ENCODE assay signal across 24 cellular contexts in the genomic region with DNA sequence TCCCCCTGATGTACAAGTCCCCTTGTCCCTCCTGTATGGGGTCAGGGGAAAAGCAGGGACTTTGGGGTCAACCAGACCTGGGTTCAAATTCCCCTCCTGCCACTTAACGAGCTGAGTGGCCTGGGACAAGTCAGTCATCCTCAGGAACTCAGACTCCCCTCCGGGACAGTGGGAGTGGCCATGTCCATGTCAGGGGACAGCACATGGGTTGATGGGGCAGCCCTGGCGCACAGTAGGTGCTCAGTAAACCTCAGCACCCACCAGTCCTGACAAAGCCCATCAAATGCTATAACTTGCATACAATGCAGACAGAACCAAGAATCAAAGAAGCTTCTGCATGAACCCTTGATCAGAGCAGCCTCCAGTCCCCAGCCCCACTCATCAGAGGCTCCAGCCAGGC. TPM values are rescaled to one million over a fixed set of nuclear protein-coding genes. Genes with fewer than 3 reads are reported as not detected.
"Had no signal": no experiment of that assay in that cellular context is flagged by ENCODE, and none has a peak within 500 bp of the region (broad histone marks: within the 10 kb centered on the region; RNA-seq: fewer than 3 reads in every experiment).

No MANE protein-coding gene starts in this region.

- H2AFZ ChIP-seq: neural progenitor cell had no signal

- H3K9ac ChIP-seq: neural progenitor cell had no signal

- H3K27ac Mint-ChIP-seq: effector memory CD8-positive, alpha-beta T cell; natural killer cell treated with Interleukin-12 subunit alpha and Interleukin-12 subunit beta and Interleukin-15 and Interleukin-18, amount 100 ng/mL, for 72 hours; neural progenitor cell; stimulated activated naive B cell treated with anti-CD40 and anti-IgM and Interleukin-4, amounts not matched to agents 10 μg/mL and 1 μg/mL and 100 μg/mL, for 72 hours; stimulated activated naive CD8-positive, alpha-beta T cell treated with anti-CD3 and anti-CD28 coated beads, Interleukin-15, Interleukin-2, amounts not matched to agents 100 ng/mL and 50 ng/mL, for 24 hours had no signal

- H3K27ac ChIP-seq: gastrocnemius medialis, neural progenitor cell, psoas muscle, spleen had no signal

- H3K36me3 ChIP-seq: gastrocnemius medialis, neural progenitor cell, spleen had no signal

- DNase-seq: cerebellar nuclear complex; cortex of kidney; effector memory CD8-positive, alpha-beta T cell; gastrocnemius medialis; naive B cell; nucleus accumbens; right cardiac atrium; spleen; stimulated activated CD4-positive, alpha-beta T cell treated with anti-CD3 and anti-CD28 coated beads, Interleukin-4, amount 100 ng/mL, for 4 hours; stimulated activated naive B cell treated with anti-CD40 and anti-IgM and Interleukin-4, amounts not matched to agents 10 μg/mL and 1 μg/mL and 100 μg/mL, for 72 hours; trophoblast cell had no signal

- H3K4me3 ChIP-seq: gastrocnemius medialis, lung, neural progenitor cell, psoas muscle, skin epidermis, spleen had no signal

- H3K27me3 ChIP-seq: gastrocnemius medialis, neural progenitor cell had no signal

- H3K9me3 Mint-ChIP-seq: effector memory CD8-positive, alpha-beta T cell; memory B cell; natural killer cell treated with Interleukin-12 subunit alpha and Interleukin-12 subunit beta and Interleukin-15 and Interleukin-18, amount 100 ng/mL, for 72 hours; stimulated activated naive B cell treated with anti-CD40 and anti-IgM and Interleukin-4, amounts not matched to agents 10 μg/mL and 1 μg/mL and 100 μg/mL, for 72 hours; stimulated activated naive CD8-positive, alpha-beta T cell treated with anti-CD3 and anti-CD28 coated beads, Interleukin-15, Interleukin-2, amounts not matched to agents 100 ng/mL and 50 ng/mL, for 24 hours had no signal

- H3K36me3 Mint-ChIP-seq: naive B cell; natural killer cell treated with Interleukin-12 subunit alpha and Interleukin-12 subunit beta and Interleukin-15 and Interleukin-18, amount 100 ng/mL, for 72 hours; neural progenitor cell; stimulated activated naive B cell treated with anti-CD40 and anti-IgM and Interleukin-4, amounts not matched to agents 10 μg/mL and 1 μg/mL and 100 μg/mL, for 72 hours had no signal

- ATAC-seq: effector memory CD8-positive, alpha-beta T cell; gastrocnemius medialis; left lobe of liver; natural killer cell treated with Interleukin-12 subunit alpha and Interleukin-12 subunit beta and Interleukin-15 and Interleukin-18, amount 100 ng/mL, for 72 hours; psoas muscle; right cardiac atrium; stimulated activated naive B cell treated with anti-CD40 and anti-IgM and Interleukin-4, amounts not matched to agents 10 μg/mL and 1 μg/mL and 100 μg/mL, for 72 hours had no signal

- H3K4me1 ChIP-seq: psoas muscle, spleen had no signal

- H3K9me3 ChIP-seq: gastrocnemius medialis, psoas muscle, spleen had no signal

- H3K4me2 ChIP-seq: neural progenitor cell had no signal

- H3K4me3 Mint-ChIP-seq: effector memory CD8-positive, alpha-beta T cell; memory B cell; natural killer cell treated with Interleukin-12 subunit alpha and Interleukin-12 subunit beta and Interleukin-15 and Interleukin-18, amount 100 ng/mL, for 72 hours; neural progenitor cell; stimulated activated naive B cell treated with anti-CD40 and anti-IgM and Interleukin-4, amounts not matched to agents 10 μg/mL and 1 μg/mL and 100 μg/mL, for 72 hours; stimulated activated naive CD8-positive, alpha-beta T cell treated with anti-CD3 and anti-CD28 coated beads, Interleukin-15, Interleukin-2, amounts not matched to agents 100 ng/mL and 50 ng/mL, for 24 hours had no signal

RNA-seq across cellular contexts. Expression of a gene that starts 30.0 kb away (rescaled TPM):
- total RNA-seq: fibroblast of villous mesenchyme, gastrocnemius medialis, glomerular endothelial cell, left lobe of liver, psoas muscle, renal cortical epithelial cell, right cardiac atrium, ureter had no signal
- polyA plus RNA-seq: liver had no signal
